In the genomic region with DNA sequence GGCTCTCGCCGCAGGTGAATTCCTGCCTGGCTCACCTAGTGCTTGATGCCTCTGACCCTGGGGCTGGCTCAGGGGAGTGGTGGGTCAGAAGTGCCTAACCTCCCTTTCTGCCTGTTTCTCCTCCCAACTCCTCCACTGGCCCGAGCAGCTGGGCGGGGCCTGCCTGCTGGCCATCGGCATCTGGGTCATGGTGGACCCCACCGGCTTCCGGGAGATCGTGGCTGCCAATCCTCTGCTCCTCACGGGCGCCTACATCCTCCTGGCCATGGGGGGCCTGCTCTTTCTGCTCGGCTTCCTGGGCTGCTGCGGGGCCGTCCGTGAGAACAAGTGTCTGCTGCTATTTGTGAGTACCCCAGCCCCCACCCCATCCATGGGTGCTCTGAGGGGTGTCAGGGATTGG, we compare ENCODE assay signal across 22 cellular contexts.
"Had no signal": no experiment of that assay in that cellular context is flagged by ENCODE, and none has a peak within 500 bp of the region (broad histone marks: within the 10 kb centered on the region; RNA-seq: fewer than 3 reads in every experiment).

No MANE protein-coding gene starts in this region.

- H3K27ac ChIP-seq: RWPE1, SJCRH30 had no signal

- H3K27me3 ChIP-seq: MG63, SJCRH30 had no signal

- ATAC-seq: Panc1, PC-3, SK-N-SH treated with all-trans-retinoic acid at 6 μM for 48 hours had no signal

- H3K9me3 ChIP-seq: MG63, SJCRH30 had no signal

- DNase-seq: Karpas-422, KG1, MG63, NCI-H1092, NCI-H1105 treated with DMSO at 0.1 percent for 48 hours, NCI-H1417 treated with DMSO at 0.1 percent for 48 hours, NCI-H146, NCI-H187, NCI-H2029, NCI-H2081 treated with DMSO at 0.1 percent for 48 hours, NCI-H2171, NCI-H226, NCI-H510A, NCI-H524 treated with DMSO at 0.1 percent for 48 hours, NCI-H69, NCI-H774, PC-3, SHP77 treated with DMSO at 0.1 percent for 48 hours, SJCRH30 had no signal

- H3K36me3 ChIP-seq: MG63, SJCRH30 had no signal

- H3K4me3 ChIP-seq: MG63, SJCRH30 had no signal
